In the genomic region with DNA sequence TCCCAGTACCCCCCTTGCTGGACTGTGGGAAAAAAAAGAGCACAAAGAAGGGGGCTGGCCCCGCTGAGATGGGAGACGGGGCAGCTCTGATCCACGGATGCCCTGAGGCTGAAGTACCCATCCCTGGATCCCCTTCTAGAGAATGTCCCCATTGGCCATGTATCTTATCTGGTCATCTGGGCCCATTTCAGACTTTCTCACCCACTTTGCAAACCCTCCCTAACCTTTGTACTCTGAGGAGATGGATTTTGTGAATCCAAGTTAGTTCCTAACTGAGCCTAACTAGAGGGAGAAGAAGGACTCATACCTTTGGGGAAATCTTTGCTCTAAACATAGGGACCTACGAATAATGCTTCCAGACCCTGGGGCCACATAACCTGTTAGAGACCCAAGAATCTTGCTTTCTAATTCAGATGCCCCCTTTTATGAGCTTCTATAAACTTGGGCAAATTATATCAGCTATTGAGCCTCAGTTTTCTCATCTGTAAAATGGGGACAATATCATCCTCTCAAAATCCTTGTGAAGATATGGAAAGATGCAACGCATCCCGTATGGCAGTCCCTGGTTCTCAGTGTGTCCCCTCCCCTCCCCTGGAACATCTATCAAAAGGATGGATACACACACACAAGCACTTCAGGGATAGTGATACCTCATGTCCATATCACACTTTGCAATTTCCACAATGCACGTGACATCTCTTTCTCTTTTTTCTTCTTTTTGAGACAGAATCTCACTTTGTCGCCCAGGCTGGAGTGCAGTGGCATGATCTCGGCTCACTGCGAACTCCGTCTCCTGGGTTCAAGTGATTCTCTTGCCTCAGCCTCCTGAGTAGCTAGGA, we compare ENCODE assay signal across 15 cellular contexts.
"Had no signal": no experiment of that assay in that cellular context is flagged by ENCODE, and none has a peak within 500 bp of the region (broad histone marks: within the 10 kb centered on the region; RNA-seq: fewer than 3 reads in every experiment).

No MANE protein-coding gene starts in this region.

- FAIRE-seq: endometrium had no signal

- H3K4me1 ChIP-seq: body of pancreas, vagina had no signal

- H3K27ac ChIP-seq: body of pancreas, left lung, skin epidermis, vagina had no signal

- H3K36me3 ChIP-seq: left lung, vagina had no signal

- ATAC-seq: activated CD8-positive, alpha-beta memory T cell treated with anti-CD3 and anti-CD28 coated beads, Interleukin-2, amount 10 ng/mL, durations not matched to agents 7 days and 5 days; body of pancreas; esophagus mucosa; left lung; natural killer cell treated with Interleukin-12 subunit alpha and Interleukin-12 subunit beta and Interleukin-15 and Interleukin-18, amount 100 ng/mL, for 72 hours had no signal

- H3K4me1 Mint-ChIP-seq: activated CD8-positive, alpha-beta memory T cell treated with anti-CD3 and anti-CD28 coated beads, Interleukin-2, amount 10 ng/mL, durations not matched to agents 7 days and 5 days; activated naive CD4-positive, alpha-beta T cell treated with anti-CD3 and anti-CD28 coated beads, Interleukin-2, amount 50 U/mL, for 24 hours had no signal

- H3K27me3 ChIP-seq: body of pancreas, vagina had no signal

- H3K36me3 Mint-ChIP-seq: activated CD8-positive, alpha-beta memory T cell treated with anti-CD3 and anti-CD28 coated beads, Interleukin-2, amount 10 ng/mL, durations not matched to agents 7 days and 5 days; activated naive CD4-positive, alpha-beta T cell treated with anti-CD3 and anti-CD28 coated beads, Interleukin-2, amount 50 U/mL, for 24 hours; natural killer cell treated with Interleukin-12 subunit alpha and Interleukin-12 subunit beta and Interleukin-15 and Interleukin-18, amount 100 ng/mL, for 72 hours had no signal

- H3K4me3 ChIP-seq: body of pancreas, left lung, skin epidermis, vagina had no signal

- H3K9me3 Mint-ChIP-seq: activated naive CD4-positive, alpha-beta T cell treated with anti-CD3 and anti-CD28 coated beads, Interleukin-2, amount 50 U/mL, for 24 hours; activated T-cell treated with anti-CD3 and anti-CD28 coated beads, Interleukin-2, amount 50 U/mL, for 24 hours; natural killer cell treated with Interleukin-12 subunit alpha and Interleukin-12 subunit beta and Interleukin-15 and Interleukin-18, amount 100 ng/mL, for 72 hours had no signal

- H3K4me3 Mint-ChIP-seq: activated CD8-positive, alpha-beta memory T cell treated with anti-CD3 and anti-CD28 coated beads, Interleukin-2, amount 10 ng/mL, durations not matched to agents 7 days and 5 days; activated naive CD4-positive, alpha-beta T cell treated with anti-CD3 and anti-CD28 coated beads, Interleukin-2, amount 50 U/mL, for 24 hours; activated T-cell treated with anti-CD3 and anti-CD28 coated beads, Interleukin-2, amount 50 U/mL, for 24 hours; natural killer cell treated with Interleukin-12 subunit alpha and Interleukin-12 subunit beta and Interleukin-15 and Interleukin-18, amount 100 ng/mL, for 72 hours had no signal

- H3K9me3 ChIP-seq: body of pancreas, left lung, vagina had no signal

- DNase-seq: activated CD4-positive, alpha-beta T cell treated with anti-CD3 and anti-CD28 coated beads, Interleukin-2, amount 50 U/mL, for 4 hours; activated CD8-positive, alpha-beta memory T cell treated with anti-CD3 and anti-CD28 coated beads, Interleukin-2, amount 10 ng/mL, durations not matched to agents 7 days and 5 days; activated effector memory CD4-positive, alpha-beta T cell treated with Interleukin-2 at 50 U/mL for 16 hours; activated T-cell treated with anti-CD3 and anti-CD28 coated beads, Interleukin-2, amount 50 U/mL, for 24 hours; body of pancreas; cerebellar nuclear complex; dermis blood vessel endothelial cell; left lung; T-helper 2 cell had no signal

- H3K27ac Mint-ChIP-seq: activated CD8-positive, alpha-beta memory T cell treated with anti-CD3 and anti-CD28 coated beads, Interleukin-2, amount 10 ng/mL, durations not matched to agents 7 days and 5 days; activated naive CD4-positive, alpha-beta T cell treated with anti-CD3 and anti-CD28 coated beads, Interleukin-2, amount 50 U/mL, for 24 hours; activated T-cell treated with anti-CD3 and anti-CD28 coated beads, Interleukin-2, amount 50 U/mL, for 24 hours; natural killer cell treated with Interleukin-12 subunit alpha and Interleukin-12 subunit beta and Interleukin-15 and Interleukin-18, amount 100 ng/mL, for 72 hours had no signal
